Comparison of ENCODE assay signal across 15 cellular contexts in genomic region chr15:35082371-35083348, GRCh38. TPM values are rescaled to one million over a fixed set of nuclear protein-coding genes. Genes with fewer than 3 reads are reported as not detected.
"Had no signal": no experiment of that assay in that cellular context is flagged by ENCODE, and none has a peak within 500 bp of the region (broad histone marks: within the 10 kb centered on the region; RNA-seq: fewer than 3 reads in every experiment).

No MANE protein-coding gene starts in this region.

RNA-seq across cellular contexts. Expression of gene NANOGP8, which starts 2.4 kb away (rescaled TPM):
- total RNA-seq: activated CD4-positive, alpha-beta memory T cell treated with anti-CD3 and anti-CD28 coated beads, Interleukin-2, amount 10 ng/mL, durations not matched to agents 7 days and 5 days; activated CD4-positive, alpha-beta T cell treated with anti-CD3 and anti-CD28 coated beads for 36 hours; activated CD4-positive, alpha-beta T cell treated with anti-CD3 and anti-CD28 coated beads, Interleukin-2, amount 10 ng/mL, durations not matched to agents 7 days and 5 days; activated CD8-positive, alpha-beta memory T cell treated with anti-CD3 and anti-CD28 coated beads, Interleukin-2, amount 10 ng/mL, durations not matched to agents 7 days and 5 days; activated CD8-positive, alpha-beta T cell treated with anti-CD3 and anti-CD28 coated beads, Interleukin-2, amount 10 ng/mL, durations not matched to agents 7 days and 5 days; activated naive CD8-positive, alpha-beta T cell treated with anti-CD3 and anti-CD28 coated beads, Interleukin-2, amount 10 ng/mL, durations not matched to agents 7 days and 5 days; activated T-helper 2 cell treated with anti-CD3 and anti-CD28 coated beads, Interferon-gamma antibody, Interleukin-2, Interleukin-4, amounts not matched to agents 10 μg/mL and 5 μg/mL and 100 μg/mL, durations not matched to agents 14 hours and 24 hours and 36 hours; ascending aorta; bronchial epithelial cell; cardiac muscle cell; chondrocyte; T-helper 1 cell treated with Interleukin-12 subunit alpha and Interleukin-12 subunit beta and Interleukin-4 antibody, amounts not matched to agents 30 ng/mL and 1 ng/mL, for 36 hours; T-helper 17 cell; T-helper 2 cell treated with Interferon-gamma antibody and Interleukin-4, amounts not matched to agents 100 ng/mL and 5 ng/mL, for 36 hours had no signal
- polyA plus RNA-seq: adipose tissue, cardiac muscle cell had no signal
